In genomic region chr7:37782166-37782565, GRCh38 we compare ENCODE assay signal across 25 cellular contexts.
"Had no signal": no experiment of that assay in that cellular context is flagged by ENCODE, and none has a peak within 500 bp of the region (broad histone marks: within the 10 kb centered on the region; RNA-seq: fewer than 3 reads in every experiment).

No MANE protein-coding gene starts in this region.

- DNase-seq: activated CD4-positive, alpha-beta memory T cell treated with anti-CD3 and anti-CD28 coated beads for 36 hours; activated CD4-positive, alpha-beta T cell treated with anti-CD3 and anti-CD28 coated beads, Interleukin-2, amount 10 ng/mL, durations not matched to agents 7 days and 5 days; activated CD4-positive, CD25-positive, alpha-beta regulatory T cell; activated CD8-positive, alpha-beta memory T cell treated with anti-CD3 and anti-CD28 coated beads for 24 hours; activated gamma-delta T cell; activated naive CD4-positive, alpha-beta T cell treated with anti-CD3 and anti-CD28 coated beads for 36 hours; activated T-cell treated with anti-CD3 and anti-CD28 coated beads for 4 hours; activated T-cell treated with anti-CD3 and anti-CD28 coated beads, Interleukin-2, amount 50 U/mL, for 48 hours; amygdala; Karpas-422; NCI-H1105 treated with DMSO at 0.1 percent for 48 hours; NCI-H1436 treated with DMSO at 0.1 percent for 48 hours; NCI-H187 treated with DMSO at 0.1 percent for 48 hours; NCI-H2171; NCI-H2227 treated with DMSO at 0.1 percent for 48 hours; NCI-H446 treated with DMSO at 0.1 percent for 48 hours; NCI-H82; OCI-M1; RPMI8226; SK-N-SH; T-helper 1 cell had no signal

- ATAC-seq: activated T-helper 17 cell treated with anti-CD3 and anti-CD28 coated beads, Interleukin-2, amount 50 U/mL, for 72 hours; K562; Panc1; Right ventricle myocardium inferior had no signal

- H3K4me3 ChIP-seq: K562 had no signal
